ENCODE assay signal across 7 cellular contexts in the genomic region with DNA sequence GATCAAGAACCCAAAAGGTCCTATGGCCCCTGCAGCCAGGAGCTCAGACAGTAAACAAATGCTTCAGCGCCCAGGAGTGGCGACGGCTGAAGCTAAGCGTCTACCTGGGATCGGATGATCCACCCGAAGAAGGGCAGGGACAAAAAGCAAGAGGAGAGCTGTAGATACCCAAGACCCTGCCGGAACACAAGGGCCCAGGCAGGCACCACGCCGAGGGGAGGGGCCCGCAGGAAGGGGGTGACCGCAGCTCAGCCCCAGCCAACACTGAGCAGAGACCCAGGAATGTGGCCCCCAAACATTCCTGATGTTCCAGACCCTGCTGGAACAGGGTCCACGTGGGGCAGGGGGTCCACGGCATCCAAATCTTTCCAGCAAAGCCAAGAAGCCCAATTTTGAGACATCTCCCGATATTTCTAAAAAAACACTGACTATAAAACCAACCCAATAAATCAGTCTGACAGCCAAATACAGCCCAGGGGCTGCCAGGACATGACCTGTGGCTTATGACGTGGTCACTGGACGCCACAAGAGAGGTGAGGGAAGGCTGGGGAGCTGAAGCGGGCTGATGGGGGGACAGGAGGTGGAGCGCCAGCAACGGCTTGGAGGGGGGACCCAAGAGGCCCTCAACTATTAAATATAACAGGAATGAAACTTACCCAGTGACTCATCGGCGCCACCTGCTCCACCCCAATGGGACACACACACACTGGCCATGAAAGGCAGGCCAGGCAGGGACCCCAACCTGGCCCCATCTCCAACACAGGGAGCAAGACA. TPM values are rescaled to one million over a fixed set of nuclear protein-coding genes. Genes with fewer than 3 reads are reported as not detected.
DNase-seq lines count a peak whose midpoint lies in the region; ATAC-seq and TF ChIP-seq lines count a peak whose summit lies in the region.

No MANE protein-coding gene starts in this region.

- peaks cover 12% of the 10 kb centered on the region for H3K36me3 Mint-ChIP-seq in GM23338 (ENCODE audit: low read depth)

- no peak overlapping the region for H2AFZ ChIP-seq in GM23338

- peaks cover 85% of the 10 kb centered on the region for H3K4me1 Mint-ChIP-seq in GM23338

- peaks cover 3% of the 10 kb centered on the region; the same call in 1 of the 2 replicates for H3F3A ChIP-seq in GM23338 (replicated peaks; ENCODE audit: low read depth)

- ATAC-seq in GM23338 (peak; percentile 2; the same call in 1 of the 3 replicates), right cardiac atrium (no peak), left colon (no peak)

- H3K9me3 ChIP-seq in SK-N-MC (ENCODE audit: low read depth, low read length) = no peaks in the 10 kb centered on the region
- no peaks in the 10 kb centered on the region for H3K9me3 ChIP-seq in right cardiac atrium (ENCODE audit: control insufficient read depth, low read length)
- H3K9me3 ChIP-seq in subcutaneous abdominal adipose tissue (ENCODE audit: control insufficient read depth in 5 of 5, low read length in 5 of 5) = no peaks in the 10 kb centered on the region

- peaks cover 25% of the 10 kb centered on the region for H3K27me3 Mint-ChIP-seq in GM23338 (ENCODE audit: insufficient read depth, low read depth, poor library complexity)

- DNase-seq in GM23338 (ENCODE audit: low spot score) = no peak
- DNase-seq in SK-N-MC (ENCODE audit: low read depth, low spot score) = no peak
- peak in 1 of 3 donors; percentile 62 for DNase-seq in right cardiac atrium
- no peak for DNase-seq in iPS-NIHi7 (ENCODE audit: extremely low spot score)
- no peak for DNase-seq in left colon
- DNase-seq in NK-92 treated with Interleukin-12 subunit alpha and Interleukin-12 subunit beta, amount 100 ng/mL, for 24 hours (lab: John Stamatoyannopoulos, UW) = no peak

- H3K27ac Mint-ChIP-seq in GM23338 = peak overlapping the region; percentile 87

- H3K4me1 ChIP-seq in GM23338 (ENCODE audit: insufficient read depth) (peaks cover 51% of the 10 kb centered on the region), right cardiac atrium (ENCODE audit: control insufficient read depth, insufficient read depth, low read length) (peaks cover 45% of the 10 kb centered on the region), subcutaneous abdominal adipose tissue (ENCODE audit: control insufficient read depth in 5 of 5, insufficient read depth in 5 of 5, low read length in 5 of 5) (peaks cover 26 to 87% (median 80%) of the 10 kb centered on the region in 5 donors)

- H3K9me3 Mint-ChIP-seq in GM23338 = peaks cover 2% of the 10 kb centered on the region

- no peak overlapping the region for H3K4me2 ChIP-seq in GM23338

- H3K4me3 ChIP-seq in GM23338 (no peak overlapping the region), SK-N-MC (peak overlapping the region; percentile 61), right cardiac atrium (ENCODE audit: low read length) (no peak overlapping the region), subcutaneous abdominal adipose tissue (ENCODE audit: low read depth in 1 of 5, low read length in 5 of 5) (no peak overlapping the region)

- WGBS in right cardiac atrium = 55% methylated on average over 21 of the region's 21 CpGs

- no peak overlapping the region for H3K4me3 Mint-ChIP-seq in GM23338

- H3K9ac ChIP-seq in SK-N-MC (ENCODE audit: insufficient read length) (no peak overlapping the region), subcutaneous abdominal adipose tissue (ENCODE audit: low read length in 5 of 5) (no peak overlapping the region)

- TF ChIP-seq CTCF in GM23338 (conservative IDR thresholded peaks at IDR 0.05; ENCODE audit: low read depth in 2 of 2) = peak in 1 of 2 experiments; percentile 54; a peak in 2 of 4 replicates

- no peaks in the 10 kb centered on the region for H3K9me2 ChIP-seq in GM23338 (ENCODE audit: insufficient read depth)

- H3K36me3 ChIP-seq in GM23338 (ENCODE audit: insufficient read depth) (no peaks in the 10 kb centered on the region), SK-N-MC (ENCODE audit: insufficient read depth, low read length) (peaks cover 8% of the 10 kb centered on the region; the same call in 1 of the 2 replicates), subcutaneous abdominal adipose tissue (ENCODE audit: control insufficient read depth in 5 of 5, insufficient read depth in 5 of 5, low read length in 5 of 5) (peaks cover 0 to 6% (median 2%) of the 10 kb centered on the region in 5 donors)

- H4K20me1 ChIP-seq in GM23338 (replicated peaks; ENCODE audit: insufficient read depth) = peaks cover 19% of the 10 kb centered on the region

- H3K79me2 ChIP-seq in GM23338 (replicated peaks; ENCODE audit: insufficient read depth) = peaks cover 97% of the 10 kb centered on the region

- H3K27ac ChIP-seq in GM23338 (ENCODE audit: low read depth) (peak overlapping the region; percentile 79), SK-N-MC (peak overlapping the region; percentile 68), right cardiac atrium (ENCODE audit: low read length) (peak overlapping the region; percentile 21), subcutaneous abdominal adipose tissue (ENCODE audit: low read depth, low read length) (peak overlapping the region; percentile 11)

- intact Hi-C loops in right cardiac atrium (cut with DNase I) (no loop called here), left colon (cut with DNase I, micrococcal nuclease) (no loop called here)

- no peaks in the 10 kb centered on the region for H3K27me3 ChIP-seq in GM23338 (ENCODE audit: insufficient read depth)
- no peaks in the 10 kb centered on the region for H3K27me3 ChIP-seq in right cardiac atrium (ENCODE audit: control insufficient read depth, insufficient read depth)
- H3K27me3 ChIP-seq in subcutaneous abdominal adipose tissue (ENCODE audit: control insufficient read depth in 5 of 5, insufficient read depth in 4 of 5, low read length in 5 of 5) = no peaks in the 10 kb centered on the region

TF ChIP-seq in GM23338, 12 proteins besides CTCF, POLR2A, EP300 and RAD21 (continues in another document):
- TF ChIP-seq ZNF331 (CRISPR knock-in tag; IDR thresholded peaks at IDR 0.05; ENCODE audit: low read depth) (no peak), ZNF114 (CRISPR knock-in tag; IDR thresholded peaks at IDR 0.05) (no peak), POLR2AphosphoS5 (IDR thresholded peaks at IDR 0.05; ENCODE audit: low read depth) (no peak)
- TF ChIP-seq, protein P1, sequence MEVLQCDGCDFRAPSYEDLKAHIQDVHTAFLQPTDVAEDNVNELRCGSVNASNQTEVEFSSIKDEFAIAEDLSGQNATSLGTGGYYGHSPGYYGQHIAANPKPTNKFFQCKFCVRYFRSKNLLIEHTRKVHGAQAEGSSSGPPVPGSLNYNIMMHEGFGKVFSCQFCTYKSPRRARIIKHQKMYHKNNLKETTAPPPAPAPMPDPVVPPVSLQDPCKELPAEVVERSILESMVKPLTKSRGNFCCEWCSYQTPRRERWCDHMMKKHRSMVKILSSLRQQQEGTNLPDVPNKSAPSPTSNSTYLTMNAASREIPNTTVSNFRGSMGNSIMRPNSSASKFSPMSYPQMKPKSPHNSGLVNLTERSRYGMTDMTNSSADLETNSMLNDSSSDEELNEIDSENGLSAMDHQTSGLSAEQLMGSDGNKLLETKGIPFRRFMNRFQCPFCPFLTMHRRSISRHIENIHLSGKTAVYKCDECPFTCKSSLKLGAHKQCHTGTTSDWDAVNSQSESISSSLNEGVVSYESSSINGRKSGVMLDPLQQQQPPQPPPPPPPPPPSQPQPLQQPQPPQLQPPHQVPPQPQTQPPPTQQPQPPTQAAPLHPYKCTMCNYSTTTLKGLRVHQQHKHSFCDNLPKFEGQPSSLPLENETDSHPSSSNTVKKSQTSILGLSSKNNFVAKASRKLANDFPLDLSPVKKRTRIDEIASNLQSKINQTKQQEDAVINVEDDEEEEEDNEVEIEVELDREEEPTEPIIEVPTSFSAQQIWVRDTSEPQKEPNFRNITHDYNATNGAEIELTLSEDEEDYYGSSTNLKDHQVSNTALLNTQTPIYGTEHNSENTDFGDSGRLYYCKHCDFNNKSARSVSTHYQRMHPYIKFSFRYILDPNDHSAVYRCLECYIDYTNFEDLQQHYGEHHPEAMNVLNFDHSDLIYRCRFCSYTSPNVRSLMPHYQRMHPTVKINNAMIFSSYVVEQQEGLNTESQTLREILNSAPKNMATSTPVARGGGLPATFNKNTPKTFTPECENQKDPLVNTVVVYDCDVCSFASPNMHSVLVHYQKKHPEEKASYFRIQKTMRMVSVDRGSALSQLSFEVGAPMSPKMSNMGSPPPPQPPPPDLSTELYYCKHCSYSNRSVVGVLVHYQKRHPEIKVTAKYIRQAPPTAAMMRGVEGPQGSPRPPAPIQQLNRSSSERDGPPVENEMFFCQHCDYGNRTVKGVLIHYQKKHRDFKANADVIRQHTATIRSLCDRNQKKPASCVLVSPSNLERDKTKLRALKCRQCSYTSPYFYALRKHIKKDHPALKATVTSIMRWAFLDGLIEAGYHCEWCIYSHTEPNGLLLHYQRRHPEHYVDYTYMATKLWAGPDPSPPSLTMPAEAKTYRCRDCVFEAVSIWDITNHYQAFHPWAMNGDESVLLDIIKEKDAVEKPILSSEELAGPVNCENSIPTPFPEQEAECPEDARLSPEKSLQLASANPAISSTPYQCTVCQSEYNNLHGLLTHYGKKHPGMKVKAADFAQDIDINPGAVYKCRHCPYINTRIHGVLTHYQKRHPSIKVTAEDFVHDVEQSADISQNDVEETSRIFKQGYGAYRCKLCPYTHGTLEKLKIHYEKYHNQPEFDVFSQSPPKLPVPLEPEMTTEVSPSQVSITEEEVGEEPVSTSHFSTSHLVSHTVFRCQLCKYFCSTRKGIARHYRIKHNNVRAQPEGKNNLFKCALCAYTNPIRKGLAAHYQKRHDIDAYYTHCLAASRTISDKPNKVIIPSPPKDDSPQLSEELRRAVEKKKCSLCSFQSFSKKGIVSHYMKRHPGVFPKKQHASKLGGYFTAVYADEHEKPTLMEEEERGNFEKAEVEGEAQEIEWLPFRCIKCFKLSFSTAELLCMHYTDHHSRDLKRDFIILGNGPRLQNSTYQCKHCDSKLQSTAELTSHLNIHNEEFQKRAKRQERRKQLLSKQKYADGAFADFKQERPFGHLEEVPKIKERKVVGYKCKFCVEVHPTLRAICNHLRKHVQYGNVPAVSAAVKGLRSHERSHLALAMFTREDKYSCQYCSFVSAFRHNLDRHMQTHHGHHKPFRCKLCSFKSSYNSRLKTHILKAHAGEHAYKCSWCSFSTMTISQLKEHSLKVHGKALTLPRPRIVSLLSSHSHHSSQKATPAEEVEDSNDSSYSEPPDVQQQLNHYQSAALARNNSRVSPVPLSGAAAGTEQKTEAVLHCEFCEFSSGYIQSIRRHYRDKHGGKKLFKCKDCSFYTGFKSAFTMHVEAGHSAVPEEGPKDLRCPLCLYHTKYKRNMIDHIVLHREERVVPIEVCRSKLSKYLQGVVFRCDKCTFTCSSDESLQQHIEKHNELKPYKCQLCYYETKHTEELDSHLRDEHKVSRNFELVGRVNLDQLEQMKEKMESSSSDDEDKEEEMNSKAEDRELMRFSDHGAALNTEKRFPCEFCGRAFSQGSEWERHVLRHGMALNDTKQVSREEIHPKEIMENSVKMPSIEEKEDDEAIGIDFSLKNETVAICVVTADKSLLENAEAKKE (CRISPR knock-in tag; IDR thresholded peaks at IDR 0.05) = no peak

RNA-seq across cellular contexts. Expression of gene NCOR2, which starts 58.9 kb away (rescaled TPM):
- 180 and 190 TPM in 2 replicates for total RNA-seq in GM23338 (2014; rRNA removed; shearing (Covaris generic))
- polyA plus RNA-seq in GM23338 (2016; fragmentation: Nextera tagmentation; extraction: Ambion mirVana) (69.6 and 76.5 TPM in 2 replicates), right cardiac atrium (66.4 TPM)
- total RNA-seq in right cardiac atrium (100 to 1,000 TPM; 137 to 166 (median 146) TPM), left colon (100 to 1,000 TPM; 134 to 153 TPM)

Comparison
In these comparisons a context has a peak if more than half of its experiments do, and no peak if none do; other contexts are left out.
1. H3K27ac ChIP-seq: peak in every context shown above with its lines; median percentile 79 in GM23338; 68 in SK-N-MC; 21 in right cardiac atrium; 11 in subcutaneous abdominal adipose tissue.